Comparison of ENCODE assay signal across 8 cellular contexts in genomic region chr10:125897317-125897716, GRCh38. TPM values are rescaled to one million over a fixed set of nuclear protein-coding genes. Genes with fewer than 3 reads are reported as not detected.
DNase-seq lines count a peak whose midpoint lies in the region; ATAC-seq, FAIRE-seq and TF ChIP-seq lines count a peak whose summit lies in the region.
"Not testable (repeated sequence)": the region's sequence is repeated elsewhere in the genome, so short reads cannot be mapped to it uniquely, and the experiment has no call there.

No MANE protein-coding gene starts in this region.

- H3K27ac Mint-ChIP-seq in H9; T-helper 1 cell treated with Interleukin-12 subunit alpha and Interleukin-12 subunit beta and Interleukin-4 antibody, amounts not matched to agents 30 μg/mL and 1 μg/mL, for 36 hours; natural killer cell: not testable (repeated sequence)
- peak overlapping the region; percentile 19 for H3K27ac Mint-ChIP-seq in activated naive CD8-positive, alpha-beta T cell

- H4K91ac ChIP-seq in H9 (ENCODE audit: insufficient read length, low read depth, low read length): not testable (repeated sequence)

- TF ChIP-seq POLR2A in A549 (IDR thresholded peaks at IDR 0.05; ENCODE audit: low read length); spleen (IDR thresholded peaks at IDR 0.05): not testable (repeated sequence)

- not testable (repeated sequence) for H3K56ac ChIP-seq in H9 (ENCODE audit: insufficient read length, low read depth, low read length)

- not testable (repeated sequence) for H3K36me3 ChIP-seq in ectodermal cell (ENCODE audit: control insufficient read depth, insufficient read depth, low read length); left ventricle myocardium inferior; spleen

- WGBS in A549 (ENCODE audit: missing lambda C conversion rate): 24% methylated on average over 4 of the region's 4 CpGs
- no CpG with 5 or more reads among the region's 4 CpGs for WGBS in H9 (ENCODE audit: extremely low coverage, insufficient read length, low lambda C conversion rate)
- WGBS in ectodermal cell, 2 experiments: 56 to 76% methylated on average over 2 to 3 of the region's 4 CpGs
- WGBS in spleen, 5 donors: 41 to 52% (median 48%) methylated on average over 4 of the region's 4 CpGs

- not testable (repeated sequence) for H3K79me1 ChIP-seq in H9 (ENCODE audit: insufficient read depth, low read depth, low read length, poor library complexity, severe bottlenecking)

- TF ChIP-seq RAD21 in A549 (conservative IDR thresholded peaks at IDR 0.05 in 1 of 2, IDR thresholded peaks at IDR 0.05 in 1 of 2): not testable (repeated sequence)

- H3T11ph ChIP-seq in H9 (ENCODE audit: low read length): not testable (repeated sequence)

- H3K27me3 Mint-ChIP-seq in H9 (ENCODE audit: low read depth): peaks cover 15% of the 10 kb centered on the region
- H3K27me3 Mint-ChIP-seq in T-helper 1 cell treated with Interleukin-12 subunit alpha and Interleukin-12 subunit beta and Interleukin-4 antibody, amounts not matched to agents 30 μg/mL and 1 μg/mL, for 36 hours (ENCODE audit: low read depth): peaks cover 39% of the 10 kb centered on the region
- not testable (repeated sequence) for H3K27me3 Mint-ChIP-seq in activated naive CD8-positive, alpha-beta T cell
- peaks cover 7 to 12% of the 10 kb centered on the region in 2 donors for H3K27me3 Mint-ChIP-seq in natural killer cell (ENCODE audit: low read depth in 2 of 2)

- H3K9me3 Mint-ChIP-seq in H9: peaks cover 9 to 14% of the 10 kb centered on the region in 2 experiments
- not testable (repeated sequence) for H3K9me3 Mint-ChIP-seq in T-helper 1 cell treated with Interleukin-12 subunit alpha and Interleukin-12 subunit beta and Interleukin-4 antibody, amounts not matched to agents 30 μg/mL and 1 μg/mL, for 36 hours; activated naive CD8-positive, alpha-beta T cell (ENCODE audit: low read depth); natural killer cell

- not testable (repeated sequence) for H2BK20ac ChIP-seq in H9 (ENCODE audit: low read depth, low read length, poor library complexity, severe bottlenecking)

- H3K9ac ChIP-seq in H9 (ENCODE audit: extremely low read depth, insufficient read length, low read length): not testable (repeated sequence)

- H4K5ac ChIP-seq in H9 (ENCODE audit: insufficient read length, low read depth, low read length): not testable (repeated sequence)

- not testable (repeated sequence) for H3K23ac ChIP-seq in H9 (ENCODE audit: insufficient read length, low read depth, low read length)

- CTCF ChIA-PET in A549 (lab: Yijun Ruan, JAX): not testable (repeated sequence)

- ATAC-seq in A549, natural killer cell: not testable (repeated sequence)

- not testable (repeated sequence) for H3K79me2 ChIP-seq in H9 (ENCODE audit: insufficient read depth, low read length)

- not testable (repeated sequence) for H3K4ac ChIP-seq in H9 (ENCODE audit: low read depth, low read length)

- not testable (repeated sequence) for H4K8ac ChIP-seq in H9 (replicated peaks; ENCODE audit: insufficient read length, low read depth, low read length)

- H3K27me3 ChIP-seq in H9 (ENCODE audit: insufficient read depth, low read length); ectodermal cell (ENCODE audit: control insufficient read depth, insufficient read depth, low read length, poor library complexity, severe bottlenecking); left ventricle myocardium inferior (ENCODE audit: low read depth): not testable (repeated sequence)
- H3K27me3 ChIP-seq in spleen (replicated peaks in 1 of 7): peaks cover 0 to 14% (median 0%) of the 10 kb centered on the region in 7 donors

- TF ChIP-seq CTCF in A549 (IDR thresholded peaks at IDR 0.05); H9 (conservative IDR thresholded peaks at IDR 0.05); left ventricle myocardium inferior (IDR thresholded peaks at IDR 0.05; ENCODE audit: borderline replicate concordance); natural killer cell (IDR thresholded peaks at IDR 0.05); spleen (IDR thresholded peaks at IDR 0.05 in 8 of 11, conservative IDR thresholded peaks at IDR 0.05 in 3 of 11): not testable (repeated sequence)

- H3K4me1 ChIP-seq in A549: peaks cover 23% of the 10 kb centered on the region
- H3K4me1 ChIP-seq in H9 (ENCODE audit: insufficient read depth, low read length); ectodermal cell (ENCODE audit: control insufficient read depth, insufficient read depth, low read length): not testable (repeated sequence)
- H3K4me1 ChIP-seq in left ventricle myocardium inferior: peaks cover 42% of the 10 kb centered on the region
- H3K4me1 ChIP-seq in spleen: peaks cover 0 to 32% (median 11%) of the 10 kb centered on the region in 6 donors

- H2BK12ac ChIP-seq in H9 (ENCODE audit: insufficient read length, low read depth, low read length): not testable (repeated sequence)

- not testable (repeated sequence) for TF ChIP-seq EP300 in A549 (IDR thresholded peaks at IDR 0.05)

- H3K14ac ChIP-seq in H9 (ENCODE audit: insufficient read depth, low read length): not testable (repeated sequence)

- H3K4me3 ChIP-seq in A549 (peak overlapping the region; percentile 75), ectodermal cell (ENCODE audit: insufficient read depth, low read depth, low read length) (peak overlapping the region; percentile 52), left ventricle myocardium inferior (peak overlapping the region; percentile 99), spleen (peak overlapping the region in 5 of 8 donors; percentile 75 to 99 (median 85))

- H3K4me3 Mint-ChIP-seq in H9 (peak overlapping the region; percentile 85 to 91), natural killer cell (peak overlapping the region; percentile 83)
- H3K4me3 Mint-ChIP-seq in T-helper 1 cell treated with Interleukin-12 subunit alpha and Interleukin-12 subunit beta and Interleukin-4 antibody, amounts not matched to agents 30 μg/mL and 1 μg/mL, for 36 hours: peak overlapping the region; percentile 87
- peak overlapping the region; percentile 90 for H3K4me3 Mint-ChIP-seq in activated naive CD8-positive, alpha-beta T cell

- not testable (repeated sequence) for H4K20me1 ChIP-seq in H9 (ENCODE audit: control insufficient read depth, insufficient read depth, insufficient read length)

- not testable (repeated sequence) for DNase-seq in A549 (ENCODE audit: low read depth in 1 of 2, low spot score in 1 of 2); H9; left ventricle myocardium inferior; natural killer cell; spleen

- not testable (repeated sequence) for H2BK5ac ChIP-seq in H9 (ENCODE audit: insufficient read length, low read length)

- POLR2A ChIA-PET in A549 (lab: Yijun Ruan, JAX): interaction anchor here (0.6 to 0.7 kb wide), 3 partner anchors 73 to 793 kb away, joined by 3 to 4 read pairs (median 3); no protein-coding TSS in a partner anchor

- H3K4me1 Mint-ChIP-seq in H9 (peaks cover 40 to 42% of the 10 kb centered on the region in 2 experiments), natural killer cell (peaks cover 24 to 28% of the 10 kb centered on the region in 2 donors)
- H3K4me1 Mint-ChIP-seq in T-helper 1 cell treated with Interleukin-12 subunit alpha and Interleukin-12 subunit beta and Interleukin-4 antibody, amounts not matched to agents 30 μg/mL and 1 μg/mL, for 36 hours (ENCODE audit: low read depth): peaks cover 12% of the 10 kb centered on the region
- H3K4me1 Mint-ChIP-seq in activated naive CD8-positive, alpha-beta T cell (ENCODE audit: low read depth): peaks cover 18% of the 10 kb centered on the region

- H3K36me3 Mint-ChIP-seq in H9 (ENCODE audit: insufficient read depth in 1 of 3, low read depth in 3 of 3); T-helper 1 cell treated with Interleukin-12 subunit alpha and Interleukin-12 subunit beta and Interleukin-4 antibody, amounts not matched to agents 30 μg/mL and 1 μg/mL, for 36 hours (ENCODE audit: low read depth); activated naive CD8-positive, alpha-beta T cell; natural killer cell: not testable (repeated sequence)

- intact Hi-C loops in left ventricle myocardium inferior (cut with micrococcal nuclease); natural killer cell (cut with micrococcal nuclease); spleen (cut with DNase I; ENCODE audit: low total_unique reads): not testable (repeated sequence)

- not testable (repeated sequence) for FAIRE-seq in A549 (lab: Jason Lieb, UNC)

- not testable (repeated sequence) for H3K9me3 ChIP-seq in A549; H9 (ENCODE audit: control insufficient read depth, low read depth, low read length); ectodermal cell (ENCODE audit: control insufficient read depth, low read length); left ventricle myocardium inferior (replicated peaks); spleen

- not testable (repeated sequence) for H2BK120ac ChIP-seq in H9 (ENCODE audit: low read depth, low read length, poor library complexity, severe bottlenecking)

- H2BK15ac ChIP-seq in H9 (ENCODE audit: low read depth, low read length): not testable (repeated sequence)

- not testable (repeated sequence) for H3K18ac ChIP-seq in H9 (ENCODE audit: insufficient read length, low read depth, low read length)

- not testable (repeated sequence) for H2AK5ac ChIP-seq in H9 (ENCODE audit: insufficient read length, low read length)

- H3K4me2 ChIP-seq in A549: peak overlapping the region; percentile 87
- not testable (repeated sequence) for H3K4me2 ChIP-seq in H9 (ENCODE audit: insufficient read depth, insufficient read length, low read length)

- not testable (repeated sequence) for H3K23me2 ChIP-seq in H9 (ENCODE audit: insufficient read length, low read depth, low read length, poor library complexity, severe bottlenecking)

- not testable (repeated sequence) for H2AFZ ChIP-seq in H9 (ENCODE audit: low read length)

- H3K27ac ChIP-seq in A549: peak overlapping the region; percentile 95 to 96; a peak in 2 of 6 replicates
- H3K27ac ChIP-seq in H9 (ENCODE audit: insufficient read length, low read depth, low read length); ectodermal cell (ENCODE audit: insufficient read depth, low read depth, low read length, poor library complexity, severe bottlenecking); left ventricle myocardium inferior (replicated peaks); spleen: not testable (repeated sequence)

RNA-seq across cellular contexts. Expression of gene FANK1, which starts 1.0 kb away (rescaled TPM):
- 4.3 and 5.3 TPM in 2 replicates for polyA plus RNA-seq in A549 (2011; rRNA removed)
- polyA plus RNA-seq in A549 (2012; cell fraction: cytosol; rRNA removed): 1.6 and 2.1 TPM in 2 replicates
- 1.8 and 5.4 TPM in 2 replicates for polyA plus RNA-seq in A549 (2012; cell fraction: nucleus; rRNA removed)
- polyA plus RNA-seq in A549 (2017; fragmentation: RNase III; extraction: RNeasy Plus Mini Kit Qiagen cat#74134 plus additional on column Dnase treatment): 3.4 to 5.6 TPM (median 4.1 TPM) in 3 replicates
- 3.9 and 5.4 TPM in 2 replicates for polyA minus RNA-seq in A549 (2011; rRNA and poly(A)+ RNA removed)
- total RNA-seq in H9 (2021): 0.39 and 0.68 TPM in 2 replicates
- 4.4 TPM for polyA plus RNA-seq in ectodermal cell (2013, experiment 1 of 4)
- 6.2 TPM for polyA plus RNA-seq in ectodermal cell (2013, experiment 2 of 4)
- polyA plus RNA-seq in ectodermal cell (2013, experiment 3 of 4): 3.6 TPM
- 4.9 TPM for polyA plus RNA-seq in ectodermal cell (2013, experiment 4 of 4)
- total RNA-seq in left ventricle myocardium inferior: 0.30 TPM
- not detected for total RNA-seq in natural killer cell
- 1 to 10 TPM in 2 of 7 donors, under 1 TPM in 3, not detected in 2; 0.50 to 1.0 (median 0.94) TPM for total RNA-seq in spleen
- polyA plus RNA-seq in spleen: 1 to 10 TPM in 1 of 3 donors, under 1 TPM in 2; 0.35 to 1.0 (median 0.72) TPM

RNA-seq across cellular contexts. Expression of gene DHX32, which starts 16.2 kb away (rescaled TPM):
- 59.2 and 61.8 TPM in 2 replicates for polyA plus RNA-seq in A549 (2011; rRNA removed)
- 14.3 and 16.2 TPM in 2 replicates for polyA plus RNA-seq in A549 (2012; cell fraction: cytosol; rRNA removed)
- polyA plus RNA-seq in A549 (2012; cell fraction: nucleus; rRNA removed): 10.0 and 15.6 TPM in 2 replicates
- 28.2 to 40.5 TPM (median 37.4 TPM) in 3 replicates for polyA plus RNA-seq in A549 (2017; fragmentation: RNase III; extraction: RNeasy Plus Mini Kit Qiagen cat#74134 plus additional on column Dnase treatment)
- 32.2 and 34.6 TPM in 2 replicates for polyA minus RNA-seq in A549 (2011; rRNA and poly(A)+ RNA removed)
- total RNA-seq in H9 (2021): 10.7 and 12.0 TPM in 2 replicates
- 36.1 TPM for polyA plus RNA-seq in ectodermal cell (2013, experiment 1 of 4)
- polyA plus RNA-seq in ectodermal cell (2013, experiment 2 of 4): 42.0 TPM
- 34.7 TPM for polyA plus RNA-seq in ectodermal cell (2013, experiment 3 of 4)
- 37.8 TPM for polyA plus RNA-seq in ectodermal cell (2013, experiment 4 of 4)
- 46.4 TPM for total RNA-seq in left ventricle myocardium inferior
- total RNA-seq in natural killer cell: 10 to 100 TPM in 2 of 3 donors, 1 to 10 TPM in 1; 6.9 to 11.9 (median 10.9) TPM
- total RNA-seq in spleen: 10 to 100 TPM; 18.6 to 27.7 (median 21.6) TPM
- polyA plus RNA-seq in spleen: 10 to 100 TPM in 2 of 3 donors, 1 to 10 TPM in 1; 8.6 to 11.3 (median 10.3) TPM
